In the genomic region with DNA sequence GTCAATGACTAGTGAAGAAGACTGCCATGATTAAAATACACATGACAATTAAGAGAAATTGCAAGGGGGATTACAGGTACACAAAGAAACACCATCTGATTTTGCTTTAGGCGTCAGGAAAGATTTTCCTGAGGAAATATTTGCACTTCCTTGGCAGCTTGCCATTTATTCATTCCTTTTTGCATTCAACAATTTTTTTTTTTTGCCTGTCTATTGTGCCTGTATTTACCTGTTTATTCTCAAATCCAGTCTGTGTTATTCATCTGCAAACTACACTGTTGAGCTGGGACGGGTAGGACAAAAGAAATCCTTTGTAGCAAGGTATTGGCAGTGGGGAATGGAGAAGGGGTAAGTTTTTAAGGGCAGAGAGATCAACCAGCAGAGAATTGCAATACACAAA, we compare ENCODE assay signal across 16 cellular contexts. TPM values are rescaled to one million over a fixed set of nuclear protein-coding genes. Genes with fewer than 3 reads are reported as not detected.
A peak's percentile ranks its signal among the peaks of the same experiment; 100 is the strongest.
DNase-seq lines count a peak whose midpoint lies in the region; ATAC-seq, FAIRE-seq and TF ChIP-seq lines count a peak whose summit lies in the region.
"Had no signal": no experiment of that assay in that cellular context is flagged by ENCODE, and none has a peak within 500 bp of the region (broad histone marks: within the 10 kb centered on the region; RNA-seq: fewer than 3 reads in every experiment).

No MANE protein-coding gene starts in this region.

- ATAC-seq in PC-3 (0 out of 2 replicates have a peak, but pooled peaks have one; percentile 32), HG03108 (IDR thresholded peaks at IDR 0.05; ENCODE audit: unreplicated experiment) (no peak)
- ATAC-seq: stimulated activated memory B cell treated with anti-CD40 and anti-IgM and Interleukin-4, amounts not matched to agents 10 μg/mL and 1 μg/mL and 100 μg/mL, for 72 hours had no signal

- H3K4me3 ChIP-seq in PC-3 (ENCODE audit: low read length) (no peak overlapping the region), keratinocyte (ENCODE audit: control insufficient read depth in 2 of 3, extremely low read depth in 1 of 3, insufficient read depth in 2 of 3, low read depth in 1 of 3, low read length in 3 of 3) (no peak overlapping the region)
- H3K4me3 ChIP-seq: pancreas, smooth muscle cell had no signal

- H3K27me3 ChIP-seq in PC-3 (ENCODE audit: low read length) = no peaks in the 10 kb centered on the region
- no peaks in the 10 kb centered on the region for H3K27me3 ChIP-seq in keratinocyte (ENCODE audit: control insufficient read depth, extremely low read depth, insufficient read depth, low read length)
- H3K27me3 ChIP-seq: pancreas had no signal

- H3K4me2 ChIP-seq in PC-3 (ENCODE audit: low read length) = peak overlapping the region; percentile 13; the same call in 1 of the 2 replicates
- H3K4me2 ChIP-seq in keratinocyte (ENCODE audit: control insufficient read depth, extremely low read depth, insufficient read depth, low read depth, low read length) = no peak overlapping the region
- H3K4me2 ChIP-seq: smooth muscle cell had no signal

- POLR2A ChIA-PET in PC-3 (lab: Charles Lee; ENCODE audit: unreplicated experiment) = interaction anchor here (0.6 kb wide), 1 partner anchor 49 kb away, joined by 6 read pairs; no protein-coding TSS in a partner anchor

- dilution Hi-C loops in keratinocyte (cut with MboI; ENCODE audit: extremely low pct_ligation_motif_present, low sequenced_read_pairs) = no loop called here

- peak; percentile 68 for DNase-seq in DMS53 treated with DMSO at 0.1 percent for 48 hours (lab: John Stamatoyannopoulos, UW; ENCODE audit: unreplicated experiment)
- DNase-seq in NCI-H1105 treated with DMSO at 0.1 percent for 48 hours (lab: John Stamatoyannopoulos, UW) = peak; percentile 66
- peak; percentile 28 for DNase-seq in PC-3
- DNase-seq in keratinocyte (ENCODE audit: low read depth, low spot score) = no peak
- DNase-seq in ecto neural progenitor cell (ENCODE audit: low spot score) = no peak
- no peak for DNase-seq in putamen (ENCODE audit: low spot score)
- DNase-seq: activated CD4-positive, alpha-beta T cell treated with anti-CD3 and anti-CD28 coated beads, Interleukin-2, amount 10 ng/mL, durations not matched to agents 7 days and 5 days; activated T-cell treated with anti-CD3 and anti-CD28 coated beads, Interleukin-2, amount 50 U/mL, for 24 hours; DND-41; head of caudate nucleus; pancreas; SIG-M5; T-helper 9 cell had no signal

- H3K27ac ChIP-seq in PC-3 (ENCODE audit: low read length) = peak overlapping the region; percentile 18; the same call in 1 of the 2 replicates
- H3K27ac ChIP-seq in keratinocyte (ENCODE audit: control insufficient read depth, insufficient read depth, low read length) = no peak overlapping the region
- H3K27ac ChIP-seq: pancreas had no signal

- CTCF ChIA-PET in PC-3 (lab: Charles Lee) = no interaction called here

- H2AFZ ChIP-seq in PC-3 (ENCODE audit: low read length) = no peak overlapping the region
- no peak overlapping the region for H2AFZ ChIP-seq in keratinocyte (ENCODE audit: control insufficient read depth, low read length)

- H3K9me1 ChIP-seq in keratinocyte (ENCODE audit: control insufficient read depth, extremely low read depth, insufficient read depth, low read length) = no peaks in the 10 kb centered on the region

- H3K79me2 ChIP-seq in PC-3 (ENCODE audit: low read length) (peaks cover 57% of the 10 kb centered on the region), keratinocyte (ENCODE audit: control insufficient read depth, insufficient read depth, low read length) (peaks cover 85% of the 10 kb centered on the region)

- no peaks in the 10 kb centered on the region for H3F3A ChIP-seq in PC-3 (ENCODE audit: low read length, unreplicated experiment)

- intact Hi-C loops in PC-3 (cut with micrococcal nuclease) = no loop called here

- H3K36me3 ChIP-seq in PC-3 (ENCODE audit: low read depth, low read length) = no peaks in the 10 kb centered on the region
- H3K36me3 ChIP-seq in keratinocyte (ENCODE audit: control insufficient read depth in 2 of 2, extremely low read depth in 1 of 2, insufficient read depth in 2 of 2, low read length in 2 of 2) = peaks cover 0 to 4% of the 10 kb centered on the region in 2 experiments

- FAIRE-seq in keratinocyte (lab: Jason Lieb, UNC) = peak; percentile 59
- FAIRE-seq: pancreas had no signal

- no peaks in the 10 kb centered on the region for H4K20me1 ChIP-seq in PC-3 (ENCODE audit: low read length)
- H4K20me1 ChIP-seq in keratinocyte (ENCODE audit: control insufficient read depth, extremely low read depth, insufficient read depth, low read length) = peaks cover 7% of the 10 kb centered on the region

- no peak overlapping the region for H3K9ac ChIP-seq in PC-3 (ENCODE audit: low read length)
- no peak overlapping the region for H3K9ac ChIP-seq in keratinocyte (ENCODE audit: control insufficient read depth, extremely low read depth, insufficient read depth, low read length)

- no peak for TF ChIP-seq CTCF in PC-3 (conservative IDR thresholded peaks at IDR 0.05; ENCODE audit: low read depth, low read length)
- TF ChIP-seq CTCF in keratinocyte (optimal IDR thresholded peaks at IDR 0.05 in 1 of 3, IDR thresholded peaks at IDR 0.05 in 1 of 3, conservative IDR thresholded peaks at IDR 0.05 in 1 of 3; ENCODE audit: extremely low read depth in 1 of 3, insufficient read depth in 2 of 3, low read length in 3 of 3) = no peak

- H3K9me3 ChIP-seq in PC-3 (ENCODE audit: low read length) (no peaks in the 10 kb centered on the region), keratinocyte (ENCODE audit: control insufficient read depth, low read depth, low read length) (no peaks in the 10 kb centered on the region)
- H3K9me3 ChIP-seq: pancreas had no signal

- H3K9me2 ChIP-seq in PC-3 (replicated peaks; ENCODE audit: low read length) = no peaks in the 10 kb centered on the region

- BruUV-seq in PC-3 (replicated peaks; lab: Mats Ljungman, UMichigan) = no TSS peak

- H3K4me1 ChIP-seq in PC-3 (ENCODE audit: insufficient read depth, low read length) = peaks cover 19% of the 10 kb centered on the region
- H3K4me1 ChIP-seq in keratinocyte (ENCODE audit: control insufficient read depth, extremely low read depth, insufficient read depth, low read length) = peaks cover 10% of the 10 kb centered on the region

RNA-seq across cellular contexts. Expression of gene SMAD2, which starts 31.8 kb away (rescaled TPM):
- total RNA-seq in PC-3 (2014; rRNA removed) = 25.5 and 30.3 TPM in 2 replicates
- 69.9 to 87.1 TPM (median 80.2 TPM) in 3 replicates for polyA plus RNA-seq in keratinocyte
- polyA plus RNA-seq in keratinocyte (2011; ENCODE audit: low read depth) = 81.2 TPM
- polyA plus RNA-seq in keratinocyte (2011; cell fraction: cytosol; rRNA removed) = 75.3 and 131 TPM in 2 replicates
- polyA plus RNA-seq in keratinocyte (2011; cell fraction: nucleus; rRNA removed) = 54.5 and 60.1 TPM in 2 replicates
- 68.2 and 73.1 TPM in 2 replicates for polyA plus RNA-seq in keratinocyte (2012; ENCODE audit: low replicate concordance)
- polyA minus RNA-seq in keratinocyte = 35.2 to 158 TPM (median 84.9 TPM) in 3 replicates
- polyA minus RNA-seq in keratinocyte (2011; cell fraction: cytosol; rRNA and poly(A)+ RNA removed) = 71.6 TPM
- polyA minus RNA-seq in keratinocyte (2011; cell fraction: nucleus; rRNA and poly(A)+ RNA removed) = 27.5 and 70.2 TPM in 2 replicates

Comparison
In these comparisons a context has a peak if more than half of its experiments do, and no peak if none do; other contexts are left out.
1. DNase-seq: peak in DMS53 treated with DMSO at 0.1 percent for 48 hours (single experiment), NCI-H1105 treated with DMSO at 0.1 percent for 48 hours (single experiment) and PC-3 (single experiment); none in keratinocyte (single experiment), ecto neural progenitor cell (single experiment) and putamen (single experiment).